19 cellular contexts compared by ENCODE assay signal in genomic region chr18:80137137-80137536, GRCh38.
"Had no signal": no experiment of that assay in that cellular context is flagged by ENCODE, and none has a peak within 500 bp of the region (broad histone marks: within the 10 kb centered on the region; RNA-seq: fewer than 3 reads in every experiment).

No MANE protein-coding gene starts in this region.

- H3K4me3 ChIP-seq: colonic mucosa, heart left ventricle, lung, right atrium auricular region, smooth muscle cell, suprapubic skin, thyroid gland, upper lobe of left lung had no signal

- H3K27ac Mint-ChIP-seq: natural killer cell treated with Interleukin-12 subunit alpha and Interleukin-12 subunit beta and Interleukin-15 and Interleukin-18, amount 100 ng/mL, for 72 hours had no signal

- H3K27ac ChIP-seq: colonic mucosa, heart left ventricle, parathyroid adenoma, right atrium auricular region, suprapubic skin, thyroid gland, upper lobe of left lung had no signal

- H3K9ac ChIP-seq: parathyroid adenoma had no signal

- H3K4me3 Mint-ChIP-seq: natural killer cell treated with Interleukin-12 subunit alpha and Interleukin-12 subunit beta and Interleukin-15 and Interleukin-18, amount 100 ng/mL, for 72 hours had no signal

- H3K27me3 ChIP-seq: colonic mucosa, heart left ventricle, right atrium auricular region, suprapubic skin, thyroid gland, upper lobe of left lung had no signal

- H3K4me2 ChIP-seq: smooth muscle cell had no signal

- H3K27me3 Mint-ChIP-seq: natural killer cell treated with Interleukin-12 subunit alpha and Interleukin-12 subunit beta and Interleukin-15 and Interleukin-18, amount 100 ng/mL, for 72 hours had no signal

- H3K9me3 ChIP-seq: colonic mucosa, heart left ventricle, right atrium auricular region, suprapubic skin, thyroid gland, upper lobe of left lung had no signal

- H3K4me1 ChIP-seq: colonic mucosa, heart left ventricle, parathyroid adenoma, right atrium auricular region, suprapubic skin, thyroid gland, upper lobe of left lung had no signal

- H3K9me3 Mint-ChIP-seq: natural killer cell treated with Interleukin-12 subunit alpha and Interleukin-12 subunit beta and Interleukin-15 and Interleukin-18, amount 100 ng/mL, for 72 hours had no signal

- ATAC-seq: left colon; left ventricle myocardium superior; natural killer cell treated with Interleukin-12 subunit alpha and Interleukin-12 subunit beta and Interleukin-15 and Interleukin-18, amount 100 ng/mL, for 72 hours; stimulated activated naive CD8-positive, alpha-beta T cell treated with anti-CD3 and anti-CD28 coated beads, Interleukin-15, Interleukin-2, amounts not matched to agents 100 U/mL and 50 U/mL, for 24 hours had no signal

- DNase-seq: colonic mucosa; dermis blood vessel endothelial cell; foreskin melanocyte; heart left ventricle; hippocampal formation; left colon; left ventricle myocardium superior; mesenchymal stem cell; midbrain; stimulated activated CD4-positive, alpha-beta T cell treated with anti-CD3 and anti-CD28 coated beads, Interleukin-2, amount 100 ng/mL, for 48 hours; stimulated activated naive CD8-positive, alpha-beta T cell treated with anti-CD3 and anti-CD28 coated beads, Interleukin-15, Interleukin-2, amounts not matched to agents 100 U/mL and 50 U/mL, for 24 hours; thyroid gland had no signal

- H2AFZ ChIP-seq: parathyroid adenoma had no signal
